ENCODE assay signal across 1 cellular context in genomic region chr10:71207578-71207977, GRCh38.
TF ChIP-seq lines count a peak whose summit lies in the region.

No MANE protein-coding gene starts in this region.

TF ChIP-seq in HepG2, 621 proteins besides CTCF, POLR2A, EP300 and RAD21:
- TF ChIP-seq ZNF331 (CRISPR knock-in tag; IDR thresholded peaks at IDR 0.05), result no peak
- TF ChIP-seq MAFK (conservative IDR thresholded peaks at IDR 0.05 in 1 of 2, IDR thresholded peaks at IDR 0.05 in 1 of 2; ENCODE audit: low read length in 2 of 2), result peak; percentile 73 to 77
- peak; percentile 69 for TF ChIP-seq MAFF (IDR thresholded peaks at IDR 0.05; ENCODE audit: low read depth, low read length)
- TF ChIP-seq HNRNPLL (IDR thresholded peaks at IDR 0.05; ENCODE audit: low read depth, low read length, poor library complexity, severe bottlenecking), result no peak
